ENCODE assay signal across 11 cellular contexts in the genomic region with DNA sequence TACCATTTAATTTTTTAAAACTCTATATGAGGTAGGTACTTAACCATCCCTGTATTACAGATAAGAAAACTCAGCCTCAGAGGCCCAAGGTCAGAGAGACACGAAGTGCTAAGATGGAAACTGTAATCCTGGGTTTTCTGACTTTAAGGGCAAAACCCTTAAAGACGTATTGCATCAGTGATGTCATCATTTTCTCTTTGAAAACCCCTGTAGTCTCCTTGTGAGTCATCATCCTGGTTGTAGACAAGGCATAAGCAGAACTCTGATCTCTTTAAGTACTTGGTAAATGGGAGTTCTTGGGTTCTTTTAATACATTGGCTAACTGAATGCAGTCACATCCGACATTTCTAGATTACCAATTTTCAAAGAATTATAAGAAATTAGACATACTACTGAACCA. TPM values are rescaled to one million over a fixed set of nuclear protein-coding genes. Genes with fewer than 3 reads are reported as not detected.
DNase-seq lines count a peak whose midpoint lies in the region; ATAC-seq, FAIRE-seq and TF ChIP-seq lines count a peak whose summit lies in the region.
"Had no signal": no experiment of that assay in that cellular context is flagged by ENCODE, and none has a peak within 500 bp of the region (broad histone marks: within the 10 kb centered on the region; RNA-seq: fewer than 3 reads in every experiment).

No MANE protein-coding gene starts in this region.

- no peak for TF ChIP-seq EP300 in A549 (IDR thresholded peaks at IDR 0.05)

- no peaks in the 10 kb centered on the region for H3K4me1 Mint-ChIP-seq in activated T-helper 17 cell treated with anti-CD3 and anti-CD28 coated beads, Interleukin-2, amount 50 U/mL, for 72 hours
- H3K4me1 Mint-ChIP-seq in stimulated activated effector memory CD8-positive, alpha-beta T cell treated with anti-CD3 and anti-CD28 coated beads, Interleukin-12 subunit alpha, Interleukin-12 subunit beta, amount 100 ng/mL, for 72 hours, result no peaks in the 10 kb centered on the region
- peaks cover 2% of the 10 kb centered on the region for H3K4me1 Mint-ChIP-seq in mesothelial cell of epicardium

- no peak for FAIRE-seq in A549 (lab: Jason Lieb, UNC)

- H3K4me2 ChIP-seq in A549, result no peak overlapping the region
- H3K4me2 ChIP-seq: BLaER1 treated with 17β-estradiol and CSF1 and Interleukin-3, amounts not matched to agents 10 nM and 100 nM had no signal

- H3K27me3 ChIP-seq in lower lobe of right lung (ENCODE audit: low read depth), result no peaks in the 10 kb centered on the region
- H3K27me3 ChIP-seq: BLaER1 treated with 17β-estradiol and CSF1 and Interleukin-3, amounts not matched to agents 10 nM and 100 nM; suprapubic skin had no signal

- H3K27me3 Mint-ChIP-seq in activated T-helper 17 cell treated with anti-CD3 and anti-CD28 coated beads, Interleukin-2, amount 50 U/mL, for 72 hours, result no peaks in the 10 kb centered on the region
- no peaks in the 10 kb centered on the region for H3K27me3 Mint-ChIP-seq in mesothelial cell of epicardium (ENCODE audit: low read depth)

- POLR2A ChIA-PET in A549 (lab: Yijun Ruan, JAX), result no interaction called here

- TF ChIP-seq CTCF in A549 (IDR thresholded peaks at IDR 0.05) (no peak), mesothelial cell of epicardium (IDR thresholded peaks at IDR 0.05; ENCODE audit: unreplicated experiment) (no peak), lower lobe of right lung (IDR thresholded peaks at IDR 0.05) (no peak)

- intact Hi-C loops in lower lobe of right lung (cut with DNase I), result no loop called here

- TF ChIP-seq POLR2A in A549 (IDR thresholded peaks at IDR 0.05; ENCODE audit: low read length), result no peak

- no peak overlapping the region for H3K4me3 Mint-ChIP-seq in activated T-helper 17 cell treated with anti-CD3 and anti-CD28 coated beads, Interleukin-2, amount 50 U/mL, for 72 hours
- no peak overlapping the region for H3K4me3 Mint-ChIP-seq in stimulated activated effector memory CD8-positive, alpha-beta T cell treated with anti-CD3 and anti-CD28 coated beads, Interleukin-12 subunit alpha, Interleukin-12 subunit beta, amount 100 ng/mL, for 72 hours
- no peak overlapping the region for H3K4me3 Mint-ChIP-seq in mesothelial cell of epicardium

- H3K36me3 Mint-ChIP-seq in activated T-helper 17 cell treated with anti-CD3 and anti-CD28 coated beads, Interleukin-2, amount 50 U/mL, for 72 hours (ENCODE audit: low read depth), result no peaks in the 10 kb centered on the region
- H3K36me3 Mint-ChIP-seq in stimulated activated effector memory CD8-positive, alpha-beta T cell treated with anti-CD3 and anti-CD28 coated beads, Interleukin-12 subunit alpha, Interleukin-12 subunit beta, amount 100 ng/mL, for 72 hours, result no peaks in the 10 kb centered on the region
- H3K36me3 Mint-ChIP-seq in mesothelial cell of epicardium, result peaks cover 2% of the 10 kb centered on the region

- H3K9me3 ChIP-seq in A549 (peaks cover 21% of the 10 kb centered on the region), lower lobe of right lung (no peaks in the 10 kb centered on the region)

- ATAC-seq in A549, result no peak; a peak in 1 of 6 replicates
- peak; percentile 68 for ATAC-seq in GM19043 (IDR thresholded peaks at IDR 0.05; ENCODE audit: low read depth, unreplicated experiment)
- peak; percentile 70 for ATAC-seq in HG03025 (IDR thresholded peaks at IDR 0.05; ENCODE audit: low FRiP score, unreplicated experiment)
- ATAC-seq in activated T-helper 17 cell treated with anti-CD3 and anti-CD28 coated beads, Interleukin-2, amount 50 U/mL, for 72 hours (replicated peaks), result peak; percentile 55
- ATAC-seq in stimulated activated effector memory CD8-positive, alpha-beta T cell treated with anti-CD3 and anti-CD28 coated beads, Interleukin-12 subunit alpha, Interleukin-12 subunit beta, amount 100 ng/mL, for 72 hours, result no peak
- ATAC-seq in lower lobe of right lung, result no peak

- H3K27ac Mint-ChIP-seq in activated T-helper 17 cell treated with anti-CD3 and anti-CD28 coated beads, Interleukin-2, amount 50 U/mL, for 72 hours, result no peak overlapping the region
- H3K27ac Mint-ChIP-seq in stimulated activated effector memory CD8-positive, alpha-beta T cell treated with anti-CD3 and anti-CD28 coated beads, Interleukin-12 subunit alpha, Interleukin-12 subunit beta, amount 100 ng/mL, for 72 hours, result no peak overlapping the region
- H3K27ac Mint-ChIP-seq in mesothelial cell of epicardium, result no peak overlapping the region

- no peak overlapping the region for H3K4me3 ChIP-seq in A549
- H3K4me3 ChIP-seq in lower lobe of right lung, result no peak overlapping the region
- H3K4me3 ChIP-seq: BLaER1 treated with 17β-estradiol and CSF1 and Interleukin-3, amounts not matched to agents 10 nM and 100 nM; suprapubic skin had no signal

- no peaks in the 10 kb centered on the region for H3K9me3 Mint-ChIP-seq in activated T-helper 17 cell treated with anti-CD3 and anti-CD28 coated beads, Interleukin-2, amount 50 U/mL, for 72 hours
- H3K9me3 Mint-ChIP-seq in stimulated activated effector memory CD8-positive, alpha-beta T cell treated with anti-CD3 and anti-CD28 coated beads, Interleukin-12 subunit alpha, Interleukin-12 subunit beta, amount 100 ng/mL, for 72 hours, result peaks cover 4% of the 10 kb centered on the region
- peaks cover 27% of the 10 kb centered on the region for H3K9me3 Mint-ChIP-seq in mesothelial cell of epicardium

- 31% methylated on average over 3 of the region's 3 CpGs for WGBS in A549 (ENCODE audit: missing lambda C conversion rate)

- TF ChIP-seq RAD21 in A549 (conservative IDR thresholded peaks at IDR 0.05 in 1 of 2, IDR thresholded peaks at IDR 0.05 in 1 of 2), result no peak

- no peaks in the 10 kb centered on the region for H3K36me3 ChIP-seq in lower lobe of right lung
- H3K36me3 ChIP-seq: BLaER1 treated with 17β-estradiol and CSF1 and Interleukin-3, amounts not matched to agents 10 nM and 100 nM; suprapubic skin had no signal

- DNase-seq in A549 (ENCODE audit: low read depth in 1 of 2, low spot score in 1 of 2) (peak in 1 of 2 experiments; percentile 54), NCI-H1092 treated with DMSO at 0.1 percent for 48 hours (lab: John Stamatoyannopoulos, UW) (no peak), mesothelial cell of epicardium (ENCODE audit: low spot score in 2 of 2, unreplicated experiment in 2 of 2) (no peak), lower lobe of right lung (no peak)
- no peak for DNase-seq in stimulated activated effector memory CD8-positive, alpha-beta T cell treated with anti-CD3 and anti-CD28 coated beads, Interleukin-12 subunit alpha, Interleukin-12 subunit beta, amount 100 ng/mL, for 72 hours (ENCODE audit: low spot score in 2 of 2)

- CTCF ChIA-PET in A549 (lab: Yijun Ruan, JAX), result interaction anchor here (1.0 to 5.4 kb wide), 4 partner anchors 10 to 240 kb away, joined by 3 to 36 read pairs (median 4); no protein-coding TSS in a partner anchor

- no peak overlapping the region for H3K27ac ChIP-seq in A549
- H3K27ac ChIP-seq in lower lobe of right lung, result no peak overlapping the region
- H3K27ac ChIP-seq: BLaER1 treated with 17β-estradiol and CSF1 and Interleukin-3, amounts not matched to agents 10 nM and 100 nM; suprapubic skin had no signal

- H3K4me1 ChIP-seq in A549, result peaks cover 5% of the 10 kb centered on the region; the same call in 2 of the 3 replicates
- no peaks in the 10 kb centered on the region for H3K4me1 ChIP-seq in lower lobe of right lung
- H3K4me1 ChIP-seq: suprapubic skin had no signal

TF ChIP-seq in A549, 52 proteins besides CTCF, POLR2A, EP300 and RAD21:
- TF ChIP-seq MYC (IDR thresholded peaks at IDR 0.05; ENCODE audit: borderline replicate concordance, low read length) (no peak), FOSL2 (IDR thresholded peaks at IDR 0.05) (no peak), FOSL2 (CRISPR knock-in tag; IDR thresholded peaks at IDR 0.05) (peak; percentile 67)

RNA-seq across cellular contexts. Expression of gene MDFIC2, which starts 48.5 kb away (rescaled TPM):
- polyA plus RNA-seq in A549 (2011; rRNA removed) (not detected in 2 replicates), A549 (2017; fragmentation: RNase III; extraction: RNeasy Plus Mini Kit Qiagen cat#74134 plus additional on column Dnase treatment) (not detected in 3 replicates)
- not detected in 2 replicates for polyA plus RNA-seq in A549 (2012; cell fraction: cytosol; rRNA removed)
- not detected in 2 replicates for polyA plus RNA-seq in A549 (2012; cell fraction: nucleus; rRNA removed)
- not detected in 2 replicates for polyA minus RNA-seq in A549 (2011; rRNA and poly(A)+ RNA removed)
- total RNA-seq in activated T-helper 17 cell treated with anti-CD3 and anti-CD28 coated beads, Interleukin-2, amount 50 U/mL, for 72 hours, result not detected
- total RNA-seq in mesothelial cell of epicardium (not detected in 3 replicates), lower lobe of right lung (not detected)
- total RNA-seq: omental fat pad, suprapubic skin had no signal

Comparison
In these comparisons a context has a peak if more than half of its experiments do, and no peak if none do; other contexts are left out.
1. ATAC-seq: peak in GM19043 (single experiment), HG03025 (single experiment) and activated T-helper 17 cell treated with anti-CD3 and anti-CD28 coated beads, Interleukin-2, amount 50 U/mL, for 72 hours (single experiment); none in A549 (0 of 2), stimulated activated effector memory CD8-positive, alpha-beta T cell treated with anti-CD3 and anti-CD28 coated beads, Interleukin-12 subunit alpha, Interleukin-12 subunit beta, amount 100 ng/mL, for 72 hours (single experiment) and lower lobe of right lung (0 of 2).